ENCODE assay signal across 18 cellular contexts in the genomic region with DNA sequence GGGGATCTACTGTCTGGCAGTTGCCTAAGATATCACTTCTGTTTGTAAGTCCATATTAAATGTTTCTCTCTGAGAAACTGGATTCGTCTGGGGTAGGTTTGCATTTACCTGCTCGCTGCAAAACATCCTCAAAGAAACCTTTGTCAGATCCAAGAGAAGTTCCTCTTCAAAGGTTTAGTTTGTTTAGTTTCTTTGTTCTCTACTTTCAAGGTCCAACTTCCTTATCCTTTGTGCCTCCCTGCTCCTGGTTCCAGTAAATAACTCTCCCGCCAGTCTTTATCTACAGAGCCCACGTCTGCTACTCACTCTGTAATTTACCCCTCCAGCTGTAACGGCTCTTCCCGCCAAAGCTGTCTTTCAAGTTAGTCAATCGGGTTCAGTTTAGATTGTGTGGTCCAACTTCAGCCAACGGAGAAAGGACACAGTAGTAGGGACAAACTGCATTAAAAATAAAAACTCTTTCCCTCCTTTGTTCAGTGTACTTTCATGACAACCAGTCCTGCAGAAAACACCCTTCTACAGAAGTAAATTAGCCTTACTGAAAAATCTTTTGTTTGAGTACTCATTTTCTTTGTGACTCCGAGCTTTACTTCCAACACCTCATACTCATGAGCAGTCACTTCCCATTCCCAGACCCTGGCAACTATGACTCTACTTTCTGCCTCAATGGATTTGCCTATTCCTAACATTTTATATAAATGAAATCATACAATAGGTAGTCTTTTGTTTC. TPM values are rescaled to one million over a fixed set of nuclear protein-coding genes. Genes with fewer than 3 reads are reported as not detected.
DNase-seq lines count a peak whose midpoint lies in the region; ATAC-seq, FAIRE-seq and TF ChIP-seq lines count a peak whose summit lies in the region.
"Had no signal": no experiment of that assay in that cellular context is flagged by ENCODE, and none has a peak within 500 bp of the region (broad histone marks: within the 10 kb centered on the region; RNA-seq: fewer than 3 reads in every experiment).

No MANE protein-coding gene starts in this region.

- H3K36me3 ChIP-seq in K562 (ENCODE audit: control insufficient read depth, insufficient read depth, low read length) (peaks cover 6% of the 10 kb centered on the region), tibial artery (no peaks in the 10 kb centered on the region)

- peak overlapping the region; percentile 28 for H3K4me3 ChIP-seq in K562
- no peak overlapping the region for H3K4me3 ChIP-seq in tibial artery

- H4K20me1 ChIP-seq in K562 (replicated peaks; ENCODE audit: control insufficient read depth, insufficient read depth, low read length) = no peaks in the 10 kb centered on the region

- no TSS peak for BruUV-seq in K562 (replicated peaks; lab: Mats Ljungman, UMichigan)

- H3K9me3 ChIP-seq in K562 (replicated peaks; ENCODE audit: control insufficient read depth, insufficient read depth, low read depth, low read length) (peaks cover 15% of the 10 kb centered on the region), tibial artery (peaks cover 0 to 9% (median 0%) of the 10 kb centered on the region in 3 donors)

- in situ Hi-C loops in K562 (cut with MboI) = no loop called here
- in situ Hi-C loops in GM13976 (cut with MboI; ENCODE audit: low sequenced_read_pairs, unreplicated experiment) = no loop called here

- H3K9me1 ChIP-seq in K562 (ENCODE audit: control insufficient read depth, insufficient read depth, low read length) = no peaks in the 10 kb centered on the region

- H3K9ac ChIP-seq in K562 (ENCODE audit: insufficient read depth in 1 of 2, low read depth in 2 of 2, low read length in 2 of 2) = peak overlapping the region in 1 of 2 experiments; percentile 81; a peak in 2 of 4 replicates

- peaks cover 9% of the 10 kb centered on the region; the same call in 2 of the 3 replicates for H3K79me2 ChIP-seq in K562 (ENCODE audit: control insufficient read depth, insufficient read depth, low read length)

- TF ChIP-seq RAD21 in K562 (CRISPR knock-in tag; conservative IDR thresholded peaks at IDR 0.05 in 1 of 2, IDR thresholded peaks at IDR 0.05 in 1 of 2) = no peak

- 6% methylated on average over 9 of the region's 9 CpGs for WGBS in K562 (ENCODE audit: insufficient coverage, low coverage, missing lambda C conversion rate)

- H3K27me3 ChIP-seq in K562 (ENCODE audit: control insufficient read depth in 2 of 2, insufficient read depth in 2 of 2, low read length in 2 of 2) (no peaks in the 10 kb centered on the region), tibial artery (no peaks in the 10 kb centered on the region)

- peak; percentile 96 for TF ChIP-seq EP300 in K562 (IDR thresholded peaks at IDR 0.05; ENCODE audit: low read length)

- FAIRE-seq in K562 (lab: Jason Lieb, UNC) = peak; percentile 87
- FAIRE-seq: endothelial cell of umbilical vein, islet of Langerhans had no signal

- H3K4me2 ChIP-seq in K562 (ENCODE audit: insufficient read depth, low read length) = peak overlapping the region; percentile 90

- H3K27ac ChIP-seq in K562 (ENCODE audit: extremely low read depth, low read depth, low read length) = peak overlapping the region; percentile 97
- H3K27ac ChIP-seq in tibial artery = no peak overlapping the region

- POLR2A ChIA-PET in K562 (lab: Yijun Ruan, JAX) = interaction anchor here (0.9 to 2.1 kb wide), 4 partner anchors 13 to 24 kb away, joined by 3 to 5 read pairs (median 4); no protein-coding TSS in a partner anchor

- H2AFZ ChIP-seq in K562 (ENCODE audit: low read depth, low read length) = peak overlapping the region; percentile 88

- peak; percentile 80 for ATAC-seq in K562

- intact Hi-C loops in K562 (cut with micrococcal nuclease) (loop anchor here (2.0 to 5.0 kb wide), 2 partner anchors 26 to 552 kb away; no protein-coding TSS in a partner anchor), tibial artery (cut with DNase I; ENCODE audit: low total_unique reads) (no loop called here)

- H3K4me1 ChIP-seq in K562 (replicated peaks in 1 of 2; ENCODE audit: control insufficient read depth in 2 of 2, insufficient read depth in 2 of 2, low read length in 2 of 2) = peaks cover 13 to 51% of the 10 kb centered on the region in 2 experiments; a peak in 4 of 5 replicates
- H3K4me1 ChIP-seq in tibial artery = peaks cover 0 to 24% (median 0%) of the 10 kb centered on the region in 4 donors

- TF ChIP-seq POLR2A in K562 (conservative IDR thresholded peaks at IDR 0.05) = peak; percentile 64; the same call in 1 of the 2 replicates

- CTCF ChIA-PET in K562 (lab: Yijun Ruan, JAX; ENCODE audit: low intra/inter-chr PET ratio) = no interaction called here

- DNase-seq in EL (peak; percentile 35), NCI-H526 (lab: John Stamatoyannopoulos, UW) (peak; percentile 90 to 92), K562 (ENCODE audit: extremely low read depth in 1 of 4, low spot score in 3 of 4) (peak in 3 of 4 experiments; percentile 34 to 92 (median 78)), mucosa of gallbladder (ENCODE audit: low spot score) (peak; percentile 27), hypothalamus (lab: John Stamatoyannopoulos, UW) (no peak), tibial artery (no peak), GM13976 (ENCODE audit: low spot score) (no peak)
- no peak for DNase-seq in stimulated activated CD4-positive, alpha-beta T cell treated with anti-CD3 and anti-CD28 coated beads, Interleukin-1b, Interleukin-23, amount 100 ng/mL, for 48 hours
- DNase-seq: activated CD4-positive, alpha-beta T cell treated with anti-CD3 and anti-CD28 coated beads for 1 hour; activated naive CD8-positive, alpha-beta T cell treated with anti-CD3 and anti-CD28 coated beads for 36 hours; activated T-cell treated with anti-CD3 and anti-CD28 coated beads for 4 hours; caudate nucleus; DND-41; NCI-H2171; stimulated activated CD4-positive, alpha-beta T cell treated with anti-CD3 and anti-CD28 coated beads, Interleukin-2, amount 100 ng/mL, for 24 hours had no signal

- TF ChIP-seq CTCF in K562 (IDR thresholded peaks at IDR 0.05 in 2 of 3, conservative IDR thresholded peaks at IDR 0.05 in 1 of 3; ENCODE audit: insufficient read depth in 2 of 3, low read depth in 1 of 3, low read length in 3 of 3) (no peak), tibial artery (IDR thresholded peaks at IDR 0.05) (no peak), GM13976 (IDR thresholded peaks at IDR 0.05; ENCODE audit: borderline replicate concordance, control extremely low read depth, extremely low read depth, insufficient read depth, missing control alignments) (no peak)

TF ChIP-seq in K562, 482 proteins besides CTCF, POLR2A, EP300 and RAD21 (continues in another document):
- TF ChIP-seq BACH1 (tag; IDR thresholded peaks at IDR 0.05) = 0 out of 2 replicates have a peak, but pooled peaks have one; percentile 45
- TF ChIP-seq GABPA (tag; conservative IDR thresholded peaks at IDR 0.05; ENCODE audit: low read depth) = 0 out of 2 replicates have a peak, but pooled peaks have one; percentile 27
- TF ChIP-seq ZNF121 (CRISPR knock-in tag; conservative IDR thresholded peaks at IDR 0.05) = peak; percentile 31; the same call in 1 of the 2 replicates
- TF ChIP-seq STAT5A (IDR thresholded peaks at IDR 0.05; ENCODE audit: borderline replicate concordance, low read length) = peak; percentile 68
- peak; percentile 28; the same call in 1 of the 2 replicates for TF ChIP-seq POLR2G (IDR thresholded peaks at IDR 0.05; ENCODE audit: low read depth, low read length)
- no peak for TF ChIP-seq RBM22 (IDR thresholded peaks at IDR 0.05; ENCODE audit: low read depth, low read length, poor library complexity, severe bottlenecking)
- TF ChIP-seq, protein P1, sequence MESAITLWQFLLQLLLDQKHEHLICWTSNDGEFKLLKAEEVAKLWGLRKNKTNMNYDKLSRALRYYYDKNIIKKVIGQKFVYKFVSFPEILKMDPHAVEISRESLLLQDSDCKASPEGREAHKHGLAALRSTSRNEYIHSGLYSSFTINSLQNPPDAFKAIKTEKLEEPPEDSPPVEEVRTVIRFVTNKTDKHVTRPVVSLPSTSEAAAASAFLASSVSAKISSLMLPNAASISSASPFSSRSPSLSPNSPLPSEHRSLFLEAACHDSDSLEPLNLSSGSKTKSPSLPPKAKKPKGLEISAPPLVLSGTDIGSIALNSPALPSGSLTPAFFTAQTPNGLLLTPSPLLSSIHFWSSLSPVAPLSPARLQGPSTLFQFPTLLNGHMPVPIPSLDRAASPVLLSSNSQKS (CRISPR knock-in tag; IDR thresholded peaks at IDR 0.05) = 0 out of 2 replicates have a peak, but pooled peaks have one; percentile 26
- TF ChIP-seq ZNF175 (CRISPR knock-in tag; IDR thresholded peaks at IDR 0.05; ENCODE audit: low read depth) = peak; percentile 72; the same call in 1 of the 2 replicates
- TF ChIP-seq PTTG1 (tag; IDR thresholded peaks at IDR 0.05; ENCODE audit: low read depth) = peak; percentile 54; the same call in 1 of the 2 replicates
- TF ChIP-seq RCOR1 (IDR thresholded peaks at IDR 0.05; ENCODE audit: borderline replicate concordance in 1 of 2, low read depth in 2 of 2, low read length in 2 of 2) = peak in 1 of 2 experiments; percentile 79; a peak in 2 of 4 replicates

RNA-seq across cellular contexts. Expression of a gene that starts 41.0 kb away (rescaled TPM):
- 0.62 and 1.2 TPM in 2 replicates for total RNA-seq in K562 (2011; cell fraction: chromatin; rRNA removed; ENCODE audit: low replicate concordance)
- 0.83 and 1.2 TPM in 2 replicates for total RNA-seq in K562 (2011; cell fraction: nucleolus; rRNA removed)
- 0.61 and 0.81 TPM in 2 replicates for total RNA-seq in K562 (2011; cell fraction: nucleoplasm; rRNA removed)
- 0.57 TPM in 1 of 2 replicates, not detected in the other for total RNA-seq in K562 (2014; rRNA removed)
- 0.18 TPM in 1 of 2 replicates, not detected in the other for total RNA-seq in K562 (2014; rRNA removed; fragmentation: Illumina TruSeq; extraction: Trizol)
- total RNA-seq in K562 (2015; rRNA removed; fragmentation: Illumina TruSeq; extraction: Trizol) = 0.15 and 0.18 TPM in 2 replicates
- total RNA-seq in K562 (2021) = 0.34 and 0.49 TPM in 2 replicates
- 0.17 and 0.24 TPM in 2 replicates for polyA plus RNA-seq in K562 (2011; rRNA removed)
- polyA plus RNA-seq in K562 (2011; cell fraction: cytosol; rRNA removed) = 0.22 and 0.24 TPM in 2 replicates
- 1.8 and 2.2 TPM in 2 replicates for polyA plus RNA-seq in K562 (2011; cell fraction: nucleus; rRNA removed)
- polyA plus RNA-seq in K562 (2012) = 0.22 and 0.26 TPM in 2 replicates
- 0.07 and 0.08 TPM in 2 replicates for polyA plus RNA-seq in K562 (2014; fragmentation: Illumina TruSeq; extraction: Trizol)
- under 1 TPM; 0.08 to 0.10 TPM for polyA plus RNA-seq in K562 (2014; fragmentation: Nextera tagmentation; extraction: Ambion mirVana)
- polyA plus RNA-seq in K562 (2014; rRNA removed) = 0.27 and 0.61 TPM in 2 replicates
- polyA minus RNA-seq in K562 (2011; rRNA and poly(A)+ RNA removed) = 0.30 TPM in 1 of 2 replicates, not detected in the other
- polyA minus RNA-seq in K562 (2011; cell fraction: cytosol; rRNA and poly(A)+ RNA removed) = not detected in 2 replicates
- polyA minus RNA-seq in K562 (2011; cell fraction: nucleus; rRNA and poly(A)+ RNA removed) = 0.54 and 0.56 TPM in 2 replicates
- 2.0 TPM for total RNA-seq in mucosa of gallbladder
- total RNA-seq: mononuclear cell had no signal

Comparison
In these comparisons a context has a peak if more than half of its experiments do, and no peak if none do; other contexts are left out.
1. DNase-seq: peak in EL (single experiment), NCI-H526 (2 of 2), K562 (3 of 4) and mucosa of gallbladder (single experiment); none in hypothalamus (0 of 51), tibial artery (0 of 2), GM13976 (single experiment) and stimulated activated CD4-positive, alpha-beta T cell treated with anti-CD3 and anti-CD28 coated beads, Interleukin-1b, Interleukin-23, amount 100 ng/mL, for 48 hours (single experiment).